2 cellular contexts compared by ENCODE assay signal in genomic region chr5:15807861-15808260, GRCh38.
TF ChIP-seq lines count a peak whose summit lies in the region.

No MANE protein-coding gene starts in this region.

TF ChIP-seq in GM23338, 12 proteins besides CTCF, POLR2A, EP300 and RAD21:
- TF ChIP-seq ZNF462 (CRISPR knock-in tag; IDR thresholded peaks at IDR 0.05) (no peak), POLR2AphosphoS5 (IDR thresholded peaks at IDR 0.05; ENCODE audit: low read depth) (no peak), NANOG (IDR thresholded peaks at IDR 0.05; ENCODE audit: borderline replicate concordance) (no peak), JUNB (IDR thresholded peaks at IDR 0.05; ENCODE audit: unreplicated experiment) (no peak), ETS1 (IDR thresholded peaks at IDR 0.05) (no peak), ZNF331 (CRISPR knock-in tag; IDR thresholded peaks at IDR 0.05; ENCODE audit: low read depth) (no peak), EZH2 (IDR thresholded peaks at IDR 0.05; ENCODE audit: low read depth, unreplicated experiment) (no peak), EZH2phosphoT487 (IDR thresholded peaks at IDR 0.05; ENCODE audit: unreplicated experiment) (no peak), STAT1 (IDR thresholded peaks at IDR 0.05; ENCODE audit: unreplicated experiment) (no peak), REST (IDR thresholded peaks at IDR 0.05; ENCODE audit: unreplicated experiment) (no peak), ZNF114 (CRISPR knock-in tag; IDR thresholded peaks at IDR 0.05) (no peak), CREB1 (CRISPR knock-in tag; IDR thresholded peaks at IDR 0.05; ENCODE audit: low read depth) (no peak)

TF ChIP-seq in WTC11, 78 proteins besides CTCF, POLR2A, EP300 and RAD21 (continued from another document):
- no peak for TF ChIP-seq PRDM15 (CRISPR knock-in tag; IDR thresholded peaks at IDR 0.05)
- no peak for TF ChIP-seq NR3C1 (CRISPR knock-in tag; conservative IDR thresholded peaks at IDR 0.05; ENCODE audit: low read depth)
- TF ChIP-seq ZBTB43 (CRISPR knock-in tag; IDR thresholded peaks at IDR 0.05), result no peak
- TF ChIP-seq ZNF671 (CRISPR knock-in tag; IDR thresholded peaks at IDR 0.05), result no peak
- TF ChIP-seq ZNF396 (CRISPR knock-in tag; IDR thresholded peaks at IDR 0.05; ENCODE audit: borderline replicate concordance), result no peak
- TF ChIP-seq ZNF512 (CRISPR knock-in tag; IDR thresholded peaks at IDR 0.05; ENCODE audit: borderline replicate concordance), result no peak
- no peak for TF ChIP-seq NR2C2 (CRISPR knock-in tag; IDR thresholded peaks at IDR 0.05)
